ENCODE assay signal across 9 cellular contexts in the genomic region with DNA sequence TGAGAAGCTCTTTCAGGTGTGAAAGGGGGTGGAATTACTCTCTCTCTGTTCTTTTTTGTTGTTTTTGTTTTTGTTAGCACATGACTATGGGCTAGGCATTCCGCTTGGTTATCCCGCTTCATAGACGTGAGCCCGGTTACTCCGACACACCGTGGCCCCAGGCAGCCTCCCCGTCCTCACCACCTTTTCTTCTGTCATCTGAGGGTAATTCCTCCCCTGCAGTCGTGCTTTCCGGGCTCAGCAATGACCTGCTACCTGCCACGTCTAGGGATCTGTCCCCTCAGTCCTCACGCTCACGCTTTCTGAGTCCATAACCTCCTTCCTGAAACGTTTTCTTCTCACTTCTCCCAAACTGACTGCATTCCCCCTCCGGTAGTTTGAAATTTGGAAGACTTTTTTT. TPM values are rescaled to one million over a fixed set of nuclear protein-coding genes. Genes with fewer than 3 reads are reported as not detected.
A peak's percentile ranks its signal among the peaks of the same experiment; 100 is the strongest.
DNase-seq lines count a peak whose midpoint lies in the region; ATAC-seq, FAIRE-seq and TF ChIP-seq lines count a peak whose summit lies in the region.
"Had no signal": no experiment of that assay in that cellular context is flagged by ENCODE, and none has a peak within 500 bp of the region (broad histone marks: within the 10 kb centered on the region; RNA-seq: fewer than 3 reads in every experiment).

No MANE protein-coding gene starts in this region.

- BruUV-seq in K562 (replicated peaks; lab: Mats Ljungman, UMichigan) = no TSS peak

- peaks cover 8% of the 10 kb centered on the region; the same call in 1 of the 2 replicates for H4K20me1 ChIP-seq in K562 (replicated peaks; ENCODE audit: control insufficient read depth, insufficient read depth, low read length)

- H3K4me1 ChIP-seq in heart right ventricle = peaks cover 3 to 37% (median 32%) of the 10 kb centered on the region in 9 donors
- H3K4me1 ChIP-seq in K562 (replicated peaks in 1 of 2; ENCODE audit: control insufficient read depth in 2 of 2, insufficient read depth in 2 of 2, low read length in 2 of 2) = peaks cover 16 to 18% of the 10 kb centered on the region in 2 experiments; a peak in 4 of 5 replicates
- H3K4me1 ChIP-seq in mesenchymal stem cell (ENCODE audit: control insufficient read depth, insufficient read depth, low read depth, low read length) = peaks cover 7% of the 10 kb centered on the region
- H3K4me1 ChIP-seq in urinary bladder (ENCODE audit: insufficient read depth) = no peaks in the 10 kb centered on the region

- H2AFZ ChIP-seq in K562 (ENCODE audit: low read depth, low read length) (peak overlapping the region; percentile 90), mesenchymal stem cell (ENCODE audit: low read depth, low read length) (no peak overlapping the region)

- H3K4me2 ChIP-seq in K562 (ENCODE audit: insufficient read depth, low read length) = peak overlapping the region; percentile 82
- H3K4me2 ChIP-seq in mesenchymal stem cell (ENCODE audit: low read length, poor library complexity, severe bottlenecking) = peak overlapping the region; percentile 90

- intact Hi-C loops in heart right ventricle (cut with DNase I) (loop anchor here in 4 of 10 donors (5.0 kb wide), 1 partner anchor 70 kb away; a partner anchor contains a TSS), cardiac septum (cut with DNase I) (loop anchor here (5.0 kb wide), 1 partner anchor 50 kb away; no protein-coding TSS in a partner anchor), K562 (cut with micrococcal nuclease) (loop anchor here (5.0 kb wide), 1 partner anchor 70 kb away; a partner anchor contains a TSS)

- H3K4ac ChIP-seq in mesenchymal stem cell (ENCODE audit: low read depth in 1 of 2, low read length in 2 of 2) = no peak overlapping the region

- no peak overlapping the region for H3K18ac ChIP-seq in mesenchymal stem cell (ENCODE audit: low read depth in 1 of 2, low read length in 2 of 2)

- no peak for DNase-seq in heart right ventricle
- DNase-seq in cardiac septum (ENCODE audit: low spot score) = no peak
- DNase-seq in K562 (ENCODE audit: extremely low read depth in 1 of 4, low spot score in 3 of 4) = peak in 2 of 4 experiments; percentile 10 to 11
- DNase-seq in mesenchymal stem cell = no peak
- no peak for DNase-seq in inferior parietal cortex (ENCODE audit: extremely low spot score)

- no peak for TF ChIP-seq POLR2A in K562 (conservative IDR thresholded peaks at IDR 0.05)

- no peaks in the 10 kb centered on the region for H3K9me3 ChIP-seq in heart right ventricle
- H3K9me3 ChIP-seq in K562 (replicated peaks; ENCODE audit: control insufficient read depth, insufficient read depth, low read depth, low read length) = no peaks in the 10 kb centered on the region
- H3K9me3 ChIP-seq in mesenchymal stem cell (ENCODE audit: control insufficient read depth, low read length) = no peaks in the 10 kb centered on the region

- H4K91ac ChIP-seq in mesenchymal stem cell (ENCODE audit: low read length) = no peak overlapping the region

- H3K4me3 ChIP-seq in heart right ventricle (peak overlapping the region in 9 of 10 donors; percentile 63 to 99 (median 95)), K562 (peak overlapping the region; percentile 99), mesenchymal stem cell (ENCODE audit: insufficient read depth in 1 of 2, low read depth in 1 of 2, low read length in 2 of 2) (peak overlapping the region in 1 of 2 experiments; percentile 85), urinary bladder (ENCODE audit: low read depth, low read length) (peak overlapping the region; percentile 99)

- TF ChIP-seq CTCF in heart right ventricle (IDR thresholded peaks at IDR 0.05) (no peak), K562 (IDR thresholded peaks at IDR 0.05 in 2 of 3, conservative IDR thresholded peaks at IDR 0.05 in 1 of 3; ENCODE audit: insufficient read depth in 2 of 3, low read depth in 1 of 3, low read length in 3 of 3) (no peak)

- H3K36me3 ChIP-seq in heart right ventricle (peaks cover 0 to 12% (median 0%) of the 10 kb centered on the region in 9 donors), K562 (ENCODE audit: control insufficient read depth, insufficient read depth, low read length) (peaks cover 13% of the 10 kb centered on the region; the same call in 2 of the 3 replicates), mesenchymal stem cell (ENCODE audit: control insufficient read depth in 1 of 2, insufficient read depth in 2 of 2, low read depth in 1 of 2, low read length in 2 of 2) (peaks cover 3 to 7% of the 10 kb centered on the region in 2 experiments), urinary bladder (ENCODE audit: insufficient read depth) (peaks cover 3% of the 10 kb centered on the region)

- H3K23ac ChIP-seq in mesenchymal stem cell (ENCODE audit: low read length in 2 of 2) = peak overlapping the region in 1 of 2 experiments; percentile 2

- H3K27me3 ChIP-seq in heart right ventricle (no peaks in the 10 kb centered on the region), K562 (ENCODE audit: control insufficient read depth in 2 of 2, insufficient read depth in 2 of 2, low read length in 2 of 2) (peaks cover 2 to 15% of the 10 kb centered on the region in 2 experiments; a peak in 4 of 5 replicates), mesenchymal stem cell (ENCODE audit: control insufficient read depth in 1 of 2, insufficient read depth in 1 of 2, low read length in 2 of 2) (peaks cover 4 to 8% of the 10 kb centered on the region in 2 experiments)

- no peak for TF ChIP-seq RAD21 in K562 (CRISPR knock-in tag; conservative IDR thresholded peaks at IDR 0.05 in 1 of 2, IDR thresholded peaks at IDR 0.05 in 1 of 2)

- no peaks in the 10 kb centered on the region for H3K9me1 ChIP-seq in K562 (ENCODE audit: control insufficient read depth, insufficient read depth, low read length)

- H2BK15ac ChIP-seq in mesenchymal stem cell (ENCODE audit: low read depth, poor library complexity, severe bottlenecking) = peak overlapping the region; percentile 26

- no peak overlapping the region for H4K8ac ChIP-seq in mesenchymal stem cell (ENCODE audit: low read length)

- in situ Hi-C loops in K562 (cut with MboI) = no loop called here

- H3K27ac ChIP-seq in heart right ventricle = peak overlapping the region in 6 of 10 donors; percentile 32 to 96 (median 82)
- H3K27ac ChIP-seq in K562 (ENCODE audit: extremely low read depth, low read depth, low read length) = no peak overlapping the region
- H3K27ac ChIP-seq in mesenchymal stem cell (ENCODE audit: low read length, poor library complexity, severe bottlenecking) = no peak overlapping the region
- H3K27ac ChIP-seq in urinary bladder (ENCODE audit: low read depth) = no peak overlapping the region

- H2BK120ac ChIP-seq in mesenchymal stem cell (ENCODE audit: low read depth, low read length) = no peak overlapping the region

- H2AK5ac ChIP-seq in mesenchymal stem cell (ENCODE audit: low read length, severe bottlenecking) = no peak overlapping the region

- no peak overlapping the region for H2BK5ac ChIP-seq in mesenchymal stem cell (ENCODE audit: low read depth, low read length, poor library complexity, severe bottlenecking)

- WGBS in heart right ventricle, 2 donors = 16 to 26% methylated on average over 14 of the region's 14 CpGs
- 11% methylated on average over 11 of the region's 14 CpGs for whole genome bisulfite sequencing in K562 (ENCODE audit: insufficient coverage, low coverage, missing lambda C conversion rate)
- 4% methylated on average over 11 of the region's 14 CpGs for WGBS in mesenchymal stem cell
- 15% methylated on average over 14 of the region's 14 CpGs for WGBS in urinary bladder

- no peak overlapping the region for H2BK12ac ChIP-seq in mesenchymal stem cell (ENCODE audit: low read length in 2 of 2)

- no peak overlapping the region for H3K14ac ChIP-seq in mesenchymal stem cell (ENCODE audit: low read length in 2 of 2)

- no peak for TF ChIP-seq EP300 in K562 (IDR thresholded peaks at IDR 0.05; ENCODE audit: low read length)

- ATAC-seq in heart right ventricle (no peak), K562 (no peak), GM21786 (IDR thresholded peaks at IDR 0.05; ENCODE audit: unreplicated experiment) (no peak), HG03354 (IDR thresholded peaks at IDR 0.05; ENCODE audit: poor library complexity, severe bottlenecking, unreplicated experiment) (no peak)

- H3K9ac ChIP-seq in K562 (ENCODE audit: insufficient read depth in 1 of 2, low read depth in 2 of 2, low read length in 2 of 2) = peak overlapping the region; percentile 59 to 77
- H3K9ac ChIP-seq in mesenchymal stem cell (ENCODE audit: low read length) = peak overlapping the region; percentile 64

- CTCF ChIA-PET in K562 (lab: Yijun Ruan, JAX; ENCODE audit: low intra/inter-chr PET ratio) = no interaction called here

- no peaks in the 10 kb centered on the region for H3K79me1 ChIP-seq in mesenchymal stem cell (replicated peaks; ENCODE audit: low read length, poor library complexity, severe bottlenecking)

- no peak for FAIRE-seq in K562 (lab: Jason Lieb, UNC)
- FAIRE-seq: G401.6 had no signal

- H3K79me2 ChIP-seq in K562 (ENCODE audit: control insufficient read depth, insufficient read depth, low read length) = peaks cover 37% of the 10 kb centered on the region

- POLR2A ChIA-PET in K562 (lab: Yijun Ruan, JAX) = interaction anchor here (0.8 to 1.7 kb wide), 6 partner anchors 14 to 123 kb away, joined by 3 to 6 read pairs (median 4); a partner anchor contains a TSS

RNA-seq across cellular contexts. Expression of a gene that starts 0.7 kb away (rescaled TPM):
- total RNA-seq in heart right ventricle (10 to 100 TPM; 22.4 to 36.8 (median 28.6) TPM), cardiac septum (33.9 TPM), K562 (2014; rRNA removed) (19.2 and 28.4 TPM in 2 replicates), K562 (2014; rRNA removed; fragmentation: Illumina TruSeq; extraction: Trizol) (20.1 and 23.6 TPM in 2 replicates), K562 (2015; rRNA removed; fragmentation: Illumina TruSeq; extraction: Trizol) (19.9 TPM in 2 replicates), K562 (2021) (23.2 and 24.0 TPM in 2 replicates), urinary bladder (49.1 TPM)
- polyA plus RNA-seq in heart right ventricle (1 to 10 TPM; 3.3 to 4.8 TPM), K562 (2011; rRNA removed) (15.3 and 19.3 TPM in 2 replicates), K562 (2014; fragmentation: Illumina TruSeq; extraction: Trizol) (8.9 and 9.7 TPM in 2 replicates), K562 (2014; fragmentation: Nextera tagmentation; extraction: Ambion mirVana) (1 to 10 TPM; 2.9 to 6.9 TPM), K562 (2014; rRNA removed) (10.1 and 10.8 TPM in 2 replicates), urinary bladder (9.8 TPM)
- 40.4 and 67.7 TPM in 2 replicates for total RNA-seq in K562 (2011; cell fraction: chromatin; rRNA removed; ENCODE audit: low replicate concordance)
- total RNA-seq in K562 (2011; cell fraction: nucleolus; rRNA removed) = 18.8 and 21.2 TPM in 2 replicates
- total RNA-seq in K562 (2011; cell fraction: nucleoplasm; rRNA removed) = 27.1 and 31.8 TPM in 2 replicates
- 4.0 and 7.3 TPM in 2 replicates for polyA plus RNA-seq in K562 (2011; cell fraction: cytosol; rRNA removed)
- polyA plus RNA-seq in K562 (2011; cell fraction: nucleus; rRNA removed) = 11.4 and 12.6 TPM in 2 replicates
- polyA plus RNA-seq in K562 (2012) = 5.1 and 6.8 TPM in 2 replicates
- 60.5 and 72.5 TPM in 2 replicates for polyA minus RNA-seq in K562 (2011; rRNA and poly(A)+ RNA removed)
- polyA minus RNA-seq in K562 (2011; cell fraction: cytosol; rRNA and poly(A)+ RNA removed) = 15.0 and 22.1 TPM in 2 replicates
- polyA minus RNA-seq in K562 (2011; cell fraction: nucleus; rRNA and poly(A)+ RNA removed) = 15.3 and 21.0 TPM in 2 replicates
- polyA plus RNA-seq in mesenchymal stem cell (2013, experiment 1 of 2) = 20.9 TPM
- polyA plus RNA-seq in mesenchymal stem cell (2013, experiment 2 of 2) = 20.2 TPM

Comparison
In these comparisons a context has a peak if more than half of its experiments do, and no peak if none do; other contexts are left out.
1. H3K27ac ChIP-seq: peak in heart right ventricle (6 of 10); none in K562 (single experiment), mesenchymal stem cell (single experiment) and urinary bladder (single experiment).